ENCODE assay signal across 1 cellular context in genomic region chr10:87657370-87657769, GRCh38.
TF ChIP-seq lines count a peak whose summit lies in the region.

No MANE protein-coding gene starts in this region.

TF ChIP-seq in GM23338, 12 proteins besides CTCF, POLR2A, EP300 and RAD21 (continued from another document):
- TF ChIP-seq, protein P1, sequence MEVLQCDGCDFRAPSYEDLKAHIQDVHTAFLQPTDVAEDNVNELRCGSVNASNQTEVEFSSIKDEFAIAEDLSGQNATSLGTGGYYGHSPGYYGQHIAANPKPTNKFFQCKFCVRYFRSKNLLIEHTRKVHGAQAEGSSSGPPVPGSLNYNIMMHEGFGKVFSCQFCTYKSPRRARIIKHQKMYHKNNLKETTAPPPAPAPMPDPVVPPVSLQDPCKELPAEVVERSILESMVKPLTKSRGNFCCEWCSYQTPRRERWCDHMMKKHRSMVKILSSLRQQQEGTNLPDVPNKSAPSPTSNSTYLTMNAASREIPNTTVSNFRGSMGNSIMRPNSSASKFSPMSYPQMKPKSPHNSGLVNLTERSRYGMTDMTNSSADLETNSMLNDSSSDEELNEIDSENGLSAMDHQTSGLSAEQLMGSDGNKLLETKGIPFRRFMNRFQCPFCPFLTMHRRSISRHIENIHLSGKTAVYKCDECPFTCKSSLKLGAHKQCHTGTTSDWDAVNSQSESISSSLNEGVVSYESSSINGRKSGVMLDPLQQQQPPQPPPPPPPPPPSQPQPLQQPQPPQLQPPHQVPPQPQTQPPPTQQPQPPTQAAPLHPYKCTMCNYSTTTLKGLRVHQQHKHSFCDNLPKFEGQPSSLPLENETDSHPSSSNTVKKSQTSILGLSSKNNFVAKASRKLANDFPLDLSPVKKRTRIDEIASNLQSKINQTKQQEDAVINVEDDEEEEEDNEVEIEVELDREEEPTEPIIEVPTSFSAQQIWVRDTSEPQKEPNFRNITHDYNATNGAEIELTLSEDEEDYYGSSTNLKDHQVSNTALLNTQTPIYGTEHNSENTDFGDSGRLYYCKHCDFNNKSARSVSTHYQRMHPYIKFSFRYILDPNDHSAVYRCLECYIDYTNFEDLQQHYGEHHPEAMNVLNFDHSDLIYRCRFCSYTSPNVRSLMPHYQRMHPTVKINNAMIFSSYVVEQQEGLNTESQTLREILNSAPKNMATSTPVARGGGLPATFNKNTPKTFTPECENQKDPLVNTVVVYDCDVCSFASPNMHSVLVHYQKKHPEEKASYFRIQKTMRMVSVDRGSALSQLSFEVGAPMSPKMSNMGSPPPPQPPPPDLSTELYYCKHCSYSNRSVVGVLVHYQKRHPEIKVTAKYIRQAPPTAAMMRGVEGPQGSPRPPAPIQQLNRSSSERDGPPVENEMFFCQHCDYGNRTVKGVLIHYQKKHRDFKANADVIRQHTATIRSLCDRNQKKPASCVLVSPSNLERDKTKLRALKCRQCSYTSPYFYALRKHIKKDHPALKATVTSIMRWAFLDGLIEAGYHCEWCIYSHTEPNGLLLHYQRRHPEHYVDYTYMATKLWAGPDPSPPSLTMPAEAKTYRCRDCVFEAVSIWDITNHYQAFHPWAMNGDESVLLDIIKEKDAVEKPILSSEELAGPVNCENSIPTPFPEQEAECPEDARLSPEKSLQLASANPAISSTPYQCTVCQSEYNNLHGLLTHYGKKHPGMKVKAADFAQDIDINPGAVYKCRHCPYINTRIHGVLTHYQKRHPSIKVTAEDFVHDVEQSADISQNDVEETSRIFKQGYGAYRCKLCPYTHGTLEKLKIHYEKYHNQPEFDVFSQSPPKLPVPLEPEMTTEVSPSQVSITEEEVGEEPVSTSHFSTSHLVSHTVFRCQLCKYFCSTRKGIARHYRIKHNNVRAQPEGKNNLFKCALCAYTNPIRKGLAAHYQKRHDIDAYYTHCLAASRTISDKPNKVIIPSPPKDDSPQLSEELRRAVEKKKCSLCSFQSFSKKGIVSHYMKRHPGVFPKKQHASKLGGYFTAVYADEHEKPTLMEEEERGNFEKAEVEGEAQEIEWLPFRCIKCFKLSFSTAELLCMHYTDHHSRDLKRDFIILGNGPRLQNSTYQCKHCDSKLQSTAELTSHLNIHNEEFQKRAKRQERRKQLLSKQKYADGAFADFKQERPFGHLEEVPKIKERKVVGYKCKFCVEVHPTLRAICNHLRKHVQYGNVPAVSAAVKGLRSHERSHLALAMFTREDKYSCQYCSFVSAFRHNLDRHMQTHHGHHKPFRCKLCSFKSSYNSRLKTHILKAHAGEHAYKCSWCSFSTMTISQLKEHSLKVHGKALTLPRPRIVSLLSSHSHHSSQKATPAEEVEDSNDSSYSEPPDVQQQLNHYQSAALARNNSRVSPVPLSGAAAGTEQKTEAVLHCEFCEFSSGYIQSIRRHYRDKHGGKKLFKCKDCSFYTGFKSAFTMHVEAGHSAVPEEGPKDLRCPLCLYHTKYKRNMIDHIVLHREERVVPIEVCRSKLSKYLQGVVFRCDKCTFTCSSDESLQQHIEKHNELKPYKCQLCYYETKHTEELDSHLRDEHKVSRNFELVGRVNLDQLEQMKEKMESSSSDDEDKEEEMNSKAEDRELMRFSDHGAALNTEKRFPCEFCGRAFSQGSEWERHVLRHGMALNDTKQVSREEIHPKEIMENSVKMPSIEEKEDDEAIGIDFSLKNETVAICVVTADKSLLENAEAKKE (CRISPR knock-in tag; IDR thresholded peaks at IDR 0.05), result no peak
- TF ChIP-seq CREB1 (CRISPR knock-in tag; IDR thresholded peaks at IDR 0.05; ENCODE audit: low read depth) (no peak), EZH2phosphoT487 (IDR thresholded peaks at IDR 0.05; ENCODE audit: unreplicated experiment) (no peak), ZNF114 (CRISPR knock-in tag; IDR thresholded peaks at IDR 0.05) (no peak), REST (IDR thresholded peaks at IDR 0.05; ENCODE audit: unreplicated experiment) (no peak), POLR2AphosphoS5 (IDR thresholded peaks at IDR 0.05; ENCODE audit: low read depth) (no peak), ZNF331 (CRISPR knock-in tag; IDR thresholded peaks at IDR 0.05; ENCODE audit: low read depth) (no peak), JUNB (IDR thresholded peaks at IDR 0.05; ENCODE audit: unreplicated experiment) (no peak), STAT1 (IDR thresholded peaks at IDR 0.05; ENCODE audit: unreplicated experiment) (no peak)
